In the genomic region with DNA sequence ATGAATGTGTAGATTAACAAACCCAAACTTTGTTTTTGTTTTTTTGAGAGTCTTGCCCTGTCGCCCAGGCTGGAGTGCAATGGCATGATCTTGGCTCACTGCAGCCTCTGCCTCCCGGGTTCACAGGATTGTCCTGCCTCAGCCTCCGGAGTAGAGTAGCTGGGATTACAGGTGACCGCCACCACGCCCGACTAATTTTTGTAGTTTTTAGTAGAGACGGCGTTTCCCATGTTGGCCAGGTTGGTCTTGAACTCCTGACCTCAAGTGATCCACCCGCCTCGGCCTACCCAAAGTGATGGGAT, we compare ENCODE assay signal across 8 cellular contexts. TPM values are rescaled to one million over a fixed set of nuclear protein-coding genes. Genes with fewer than 3 reads are reported as not detected.
A peak's percentile ranks its signal among the peaks of the same experiment; 100 is the strongest.
DNase-seq lines count a peak whose midpoint lies in the region; TF ChIP-seq lines count a peak whose summit lies in the region.
"Not testable (repeated sequence)": the region's sequence is repeated elsewhere in the genome, so short reads cannot be mapped to it uniquely, and the experiment has no call there.

No MANE protein-coding gene starts in this region.

- H3K27ac ChIP-seq in HUES48 (ENCODE audit: low read depth, low read length) (peak overlapping the region; percentile 100), angular gyrus (ENCODE audit: low read depth, low read length) (peak overlapping the region; percentile 97), suprapubic skin (peak overlapping the region; percentile 99)

- not testable (repeated sequence) for TF ChIP-seq POLR2A in suprapubic skin (IDR thresholded peaks at IDR 0.05)

- H3K4me3 Mint-ChIP-seq in T-helper 1 cell treated with Interleukin-12 subunit alpha and Interleukin-12 subunit beta and Interleukin-4 antibody, amounts not matched to agents 30 μg/mL and 1 μg/mL, for 36 hours: peak overlapping the region; percentile 91

- peak overlapping the region; percentile 83 for H2AFZ ChIP-seq in neuron (ENCODE audit: low read depth, low read length)

- not testable (repeated sequence) for TF ChIP-seq CTCF in BJ (IDR thresholded peaks at IDR 0.05; ENCODE audit: insufficient read depth, low read depth, low read length); epithelial cell of esophagus (IDR thresholded peaks at IDR 0.05; ENCODE audit: insufficient read depth, low read depth, low read length, missing control alignments); kidney epithelial cell (IDR thresholded peaks at IDR 0.05; ENCODE audit: insufficient read depth, low read length, poor library complexity, severe bottlenecking); suprapubic skin (IDR thresholded peaks at IDR 0.05)

- H3K9ac ChIP-seq in HUES48 (ENCODE audit: low read depth, low read length): peak overlapping the region; percentile 40; the same call in 1 of the 2 replicates

- not testable (repeated sequence) for DNase-seq in BJ (ENCODE audit: low read depth); epithelial cell of esophagus (ENCODE audit: low read depth); kidney epithelial cell (ENCODE audit: low read depth); suprapubic skin (ENCODE audit: low spot score in 2 of 2)

- not testable (repeated sequence) for TF ChIP-seq EP300 in suprapubic skin (IDR thresholded peaks at IDR 0.05)

- peaks cover 17% of the 10 kb centered on the region for H3K4me1 Mint-ChIP-seq in T-helper 1 cell treated with Interleukin-12 subunit alpha and Interleukin-12 subunit beta and Interleukin-4 antibody, amounts not matched to agents 30 μg/mL and 1 μg/mL, for 36 hours (ENCODE audit: low read depth)

- H3K9me3 ChIP-seq in HUES48 (ENCODE audit: control insufficient read depth, insufficient read depth, low read length); neuron (ENCODE audit: low read length); suprapubic skin: not testable (repeated sequence)

- peaks cover 30% of the 10 kb centered on the region for H3K36me3 Mint-ChIP-seq in T-helper 1 cell treated with Interleukin-12 subunit alpha and Interleukin-12 subunit beta and Interleukin-4 antibody, amounts not matched to agents 30 μg/mL and 1 μg/mL, for 36 hours (ENCODE audit: low read depth)

- CTCF ChIA-PET in BJ (lab: Yijun Ruan, JAX): interaction anchor here (0.7 to 1.8 kb wide), 5 partner anchors 11 to 448 kb away, joined by 3 to 16 read pairs (median 4); no protein-coding TSS in a partner anchor

- POLR2A ChIA-PET in BJ (lab: Charles Lee): interaction anchor here (0.7 kb wide), 1 partner anchor 150 kb away, joined by 4 read pairs; no protein-coding TSS in a partner anchor

- H3K27me3 ChIP-seq in BJ (ENCODE audit: control insufficient read depth, insufficient read depth, low read length); HUES48 (ENCODE audit: control insufficient read depth, insufficient read depth, low read length); kidney epithelial cell (ENCODE audit: control insufficient read depth, insufficient read depth, low read length); neuron (ENCODE audit: insufficient read depth, low read length); suprapubic skin: not testable (repeated sequence)

- H3K27ac Mint-ChIP-seq in T-helper 1 cell treated with Interleukin-12 subunit alpha and Interleukin-12 subunit beta and Interleukin-4 antibody, amounts not matched to agents 30 μg/mL and 1 μg/mL, for 36 hours: peak overlapping the region; percentile 99

- not testable (repeated sequence) for H3K27me3 Mint-ChIP-seq in T-helper 1 cell treated with Interleukin-12 subunit alpha and Interleukin-12 subunit beta and Interleukin-4 antibody, amounts not matched to agents 30 μg/mL and 1 μg/mL, for 36 hours (ENCODE audit: low read depth)

- H3K4me1 ChIP-seq in HUES48 (ENCODE audit: control insufficient read depth, insufficient read depth, low read length): peaks cover 21% of the 10 kb centered on the region
- not testable (repeated sequence) for H3K4me1 ChIP-seq in neuron (ENCODE audit: insufficient read depth, low read length)
- peaks cover 24% of the 10 kb centered on the region for H3K4me1 ChIP-seq in suprapubic skin

- 12% methylated on average over 10 of the region's 10 CpGs for WGBS in suprapubic skin

- H3K9me3 Mint-ChIP-seq in T-helper 1 cell treated with Interleukin-12 subunit alpha and Interleukin-12 subunit beta and Interleukin-4 antibody, amounts not matched to agents 30 μg/mL and 1 μg/mL, for 36 hours: not testable (repeated sequence)

- not testable (repeated sequence) for H3K36me3 ChIP-seq in BJ (ENCODE audit: control insufficient read depth, insufficient read depth, low read length); kidney epithelial cell (ENCODE audit: control insufficient read depth, insufficient read depth, low read length)
- peaks cover 27% of the 10 kb centered on the region for H3K36me3 ChIP-seq in HUES48 (ENCODE audit: control insufficient read depth, insufficient read depth, low read length)
- H3K36me3 ChIP-seq in neuron (ENCODE audit: insufficient read depth, low read length): peaks cover 19% of the 10 kb centered on the region
- H3K36me3 ChIP-seq in suprapubic skin: peaks cover 13% of the 10 kb centered on the region

- peak overlapping the region; percentile 100 for H3K4me3 ChIP-seq in BJ (ENCODE audit: low read depth, low read length)
- H3K4me3 ChIP-seq in HUES48 (ENCODE audit: low read depth, low read length): peak overlapping the region; percentile 82
- peak overlapping the region; percentile 96 for H3K4me3 ChIP-seq in epithelial cell of esophagus (ENCODE audit: low read length)
- H3K4me3 ChIP-seq in kidney epithelial cell (ENCODE audit: low read depth, low read length): peak overlapping the region; percentile 94
- H3K4me3 ChIP-seq in neuron (ENCODE audit: low read length): peak overlapping the region; percentile 65
- H3K4me3 ChIP-seq in suprapubic skin: peak overlapping the region; percentile 86

RNA-seq across cellular contexts. Expression of a gene that starts 0.8 kb away (rescaled TPM):
- polyA plus RNA-seq in BJ (2011; rRNA removed): 15.1 and 34.6 TPM in 2 replicates
- polyA minus RNA-seq in BJ (2011; rRNA and poly(A)+ RNA removed): 102 and 103 TPM in 2 replicates
- total RNA-seq in kidney epithelial cell (160 and 195 TPM in 2 replicates), suprapubic skin (10 to 100 TPM; 39.5 to 84.1 (median 61.8) TPM)
